Comparison of ENCODE assay signal across 8 cellular contexts in genomic region chr16:9099131-9099625, GRCh38. TPM values are rescaled to one million over a fixed set of nuclear protein-coding genes. Genes with fewer than 3 reads are reported as not detected.
DNase-seq lines count a peak whose midpoint lies in the region; ATAC-seq, FAIRE-seq and TF ChIP-seq lines count a peak whose summit lies in the region.

No MANE protein-coding gene starts in this region.

- no peak for DNase-seq in ascending aorta (ENCODE audit: low spot score in 2 of 2)
- no peak for DNase-seq in pancreas
- DNase-seq in glutamatergic neuron: no peak
- DNase-seq in NCI-H1436 (lab: John Stamatoyannopoulos, UW): no peak

- no peaks in the 10 kb centered on the region for H3K36me3 Mint-ChIP-seq in glutamatergic neuron (ENCODE audit: unreplicated experiment)

- H3K4me1 ChIP-seq in KMS-11 (ENCODE audit: low read depth, poor library complexity, severe bottlenecking) (peaks cover 95% of the 10 kb centered on the region), ascending aorta (peaks cover 35 to 84% of the 10 kb centered on the region in 2 donors), pancreas (peaks cover 34 to 79% (median 77%) of the 10 kb centered on the region in 3 donors)

- intact Hi-C loops in ascending aorta (cut with DNase I) (loop anchor here (10.0 kb wide), 2 partner anchors 304 to 1846 kb away; partner anchors contain the start of genes CLEC16A, DEXI, PMM2 and TMEM186), pancreas (cut with DNase I) (no loop called here)

- peaks cover 2% of the 10 kb centered on the region for H3K27me3 Mint-ChIP-seq in glutamatergic neuron (ENCODE audit: unreplicated experiment)

- H3K4me3 ChIP-seq in KMS-11 (IDR thresholded peaks at IDR 0.05; ENCODE audit: insufficient read depth, low read depth, low read length) (no peak overlapping the region), ascending aorta (peak overlapping the region; percentile 3 to 16), pancreas (no peak overlapping the region)

- H3K9me3 ChIP-seq in ascending aorta (no peaks in the 10 kb centered on the region), pancreas (no peaks in the 10 kb centered on the region)

- H3K27ac Mint-ChIP-seq in glutamatergic neuron (ENCODE audit: unreplicated experiment): no peak overlapping the region

- H3K9ac ChIP-seq in KMS-11: no peak overlapping the region

- no peak overlapping the region for H2AFZ ChIP-seq in KMS-11 (ENCODE audit: low read depth)

- H3K4me2 ChIP-seq in KMS-11: peak overlapping the region; percentile 2; the same call in 1 of the 2 replicates

- peaks cover 43% of the 10 kb centered on the region for H3K4me1 Mint-ChIP-seq in glutamatergic neuron (ENCODE audit: low read depth, unreplicated experiment)

- no peak for FAIRE-seq in pancreas (lab: Jason Lieb, UNC)

- H3K79me2 ChIP-seq in KMS-11 (ENCODE audit: insufficient read depth, low read depth): peaks cover 100% of the 10 kb centered on the region

- H3K36me3 ChIP-seq in KMS-11 (ENCODE audit: insufficient read depth) (peaks cover 53% of the 10 kb centered on the region; the same call in 1 of the 2 replicates), ascending aorta (peaks cover 22 to 29% of the 10 kb centered on the region in 2 donors), pancreas (peaks cover 0 to 31% (median 0%) of the 10 kb centered on the region in 3 donors)

- peaks cover 81% of the 10 kb centered on the region for H4K20me1 ChIP-seq in KMS-11 (ENCODE audit: insufficient read depth)

- H3K9me3 Mint-ChIP-seq in glutamatergic neuron (ENCODE audit: unreplicated experiment): peaks cover 2% of the 10 kb centered on the region

- ATAC-seq in GM18868 (IDR thresholded peaks at IDR 0.05; ENCODE audit: unreplicated experiment) (peak; percentile 63), pancreas (peak; percentile 15 to 56 (median 40)), HG02970 (IDR thresholded peaks at IDR 0.05; ENCODE audit: low FRiP score, unreplicated experiment) (no peak), HG02840 (IDR thresholded peaks at IDR 0.05; ENCODE audit: low FRiP score, unreplicated experiment) (no peak)

- TF ChIP-seq CTCF in KMS-11 (conservative IDR thresholded peaks at IDR 0.05; ENCODE audit: low read depth, low read length): no peak
- no peak for TF ChIP-seq CTCF in ascending aorta (IDR thresholded peaks at IDR 0.05)
- no peak for TF ChIP-seq CTCF in pancreas (IDR thresholded peaks at IDR 0.05)
- TF ChIP-seq CTCF in glutamatergic neuron (IDR thresholded peaks at IDR 0.05; ENCODE audit: partially characterized antibody, unreplicated experiment): no peak

- H3K27me3 ChIP-seq in KMS-11 (ENCODE audit: insufficient read depth, low read depth): no peaks in the 10 kb centered on the region
- no peaks in the 10 kb centered on the region for H3K27me3 ChIP-seq in ascending aorta
- H3K27me3 ChIP-seq in pancreas: no peaks in the 10 kb centered on the region

- no peak overlapping the region; the same call in 1 of the 2 replicates for H3K27ac ChIP-seq in KMS-11
- peak overlapping the region; percentile 45 to 55 for H3K27ac ChIP-seq in ascending aorta
- peak overlapping the region in 1 of 4 donors; percentile 46 for H3K27ac ChIP-seq in pancreas

- no peak overlapping the region for H3K4me3 Mint-ChIP-seq in glutamatergic neuron (ENCODE audit: unreplicated experiment)

- WGBS in pancreas, 2 donors: 52 to 54% methylated on average over 5 of the region's 5 CpGs

RNA-seq across cellular contexts. Expression of gene HAPSTR1, which starts 7.7 kb away (rescaled TPM):
- total RNA-seq in ascending aorta: 22.0 TPM
- total RNA-seq in pancreas: 10 to 100 TPM; 17.1 to 35.5 (median 23.6) TPM
- polyA plus RNA-seq in pancreas: 10 to 100 TPM in 1 of 2 donors, 1 to 10 TPM in 1; 6.0 to 10.9 TPM
- 143 TPM for total RNA-seq in glutamatergic neuron (ENCODE audit: unreplicated experiment)

Comparison
In these comparisons a context has a peak if more than half of its experiments do, and no peak if none do; other contexts are left out.
1. ATAC-seq: peak in GM18868 (single experiment) and pancreas (4 of 4); none in HG02970 (single experiment) and HG02840 (single experiment).
2. H3K4me3 ChIP-seq: peak in ascending aorta (2 of 2); none in KMS-11 (single experiment) and pancreas (0 of 4).